Comparison of ENCODE assay signal across 9 cellular contexts in genomic region chr10:124589491-124590006, GRCh38.
DNase-seq lines count a peak whose midpoint lies in the region; ATAC-seq and TF ChIP-seq lines count a peak whose summit lies in the region.
"Had no signal": no experiment of that assay in that cellular context is flagged by ENCODE, and none has a peak within 500 bp of the region (broad histone marks: within the 10 kb centered on the region; RNA-seq: fewer than 3 reads in every experiment).

No MANE protein-coding gene starts in this region.

- ATAC-seq in mucosa of descending colon: peak; percentile 4

- H3K4me1 ChIP-seq in esophagus muscularis mucosa (peaks cover 15 to 26% (median 18%) of the 10 kb centered on the region in 4 donors), mucosa of descending colon (ENCODE audit: low read depth) (peaks cover 11% of the 10 kb centered on the region)
- H3K4me1 ChIP-seq: neural progenitor cell had no signal

- DNase-seq in esophagus muscularis mucosa (ENCODE audit: extremely low spot score): no peak
- DNase-seq in mucosa of descending colon: peak in 2 of 3 donors; percentile 30 to 53
- DNase-seq in superior temporal gyrus (ENCODE audit: extremely low spot score): peak; percentile 81
- DNase-seq in stimulated activated CD8-positive, alpha-beta memory T cell treated with anti-CD3 and anti-CD28 coated beads, Interleukin-4, amount 100 ng/mL, for 48 hours: no peak
- no peak for DNase-seq in HuH-7 (ENCODE audit: low spot score)
- DNase-seq in activated gamma-delta T cell treated with Interleukin-2 at 50 U/mL for 16 hours: no peak
- DNase-seq: central memory CD4-positive, alpha-beta T cell had no signal

- intact Hi-C loops in esophagus muscularis mucosa (cut with DNase I): no loop called here
- intact Hi-C loops in mucosa of descending colon (cut with DNase I, micrococcal nuclease): no loop called here

- no peak for TF ChIP-seq EP300 in esophagus muscularis mucosa (IDR thresholded peaks at IDR 0.05)

- 71% methylated on average over 17 of the region's 22 CpGs for WGBS in esophagus muscularis mucosa

- no peaks in the 10 kb centered on the region for H3K27me3 ChIP-seq in esophagus muscularis mucosa
- H3K27me3 ChIP-seq: neural progenitor cell had no signal

- no peak for TF ChIP-seq POLR2A in esophagus muscularis mucosa (IDR thresholded peaks at IDR 0.05; ENCODE audit: low read depth)

- H3K4me3 ChIP-seq in esophagus muscularis mucosa: no peak overlapping the region
- H3K4me3 ChIP-seq in mucosa of descending colon: no peak overlapping the region
- H3K4me3 ChIP-seq: neural progenitor cell had no signal

- H3K9me3 ChIP-seq in esophagus muscularis mucosa (peaks cover 0 to 8% (median 3%) of the 10 kb centered on the region in 4 donors), mucosa of descending colon (no peaks in the 10 kb centered on the region)

- peak overlapping the region; percentile 80 for H3K27ac ChIP-seq in VCaP
- H3K27ac ChIP-seq in esophagus muscularis mucosa (replicated peaks in 1 of 4): peak overlapping the region in 3 of 4 donors; percentile 55 to 68 (median 68)
- H3K27ac ChIP-seq: neural progenitor cell had no signal

- TF ChIP-seq CTCF in VCaP (conservative IDR thresholded peaks at IDR 0.05) (no peak), esophagus muscularis mucosa (IDR thresholded peaks at IDR 0.05) (no peak), mucosa of descending colon (IDR thresholded peaks at IDR 0.05) (no peak)

- H3K36me3 ChIP-seq in esophagus muscularis mucosa: no peaks in the 10 kb centered on the region
- no peaks in the 10 kb centered on the region for H3K36me3 ChIP-seq in mucosa of descending colon (ENCODE audit: low read depth)
- H3K36me3 ChIP-seq: neural progenitor cell had no signal

Comparison
In these comparisons a context has a peak if more than half of its experiments do, and no peak if none do; other contexts are left out.
1. DNase-seq: peak in mucosa of descending colon (2 of 3) and superior temporal gyrus (single experiment); none in esophagus muscularis mucosa (single experiment), stimulated activated CD8-positive, alpha-beta memory T cell treated with anti-CD3 and anti-CD28 coated beads, Interleukin-4, amount 100 ng/mL, for 48 hours (single experiment), HuH-7 (single experiment) and activated gamma-delta T cell treated with Interleukin-2 at 50 U/mL for 16 hours (single experiment).